11 cellular contexts compared by ENCODE assay signal in genomic region chr7:31126976-31127375, GRCh38.
DNase-seq lines count a peak whose midpoint lies in the region; ATAC-seq and TF ChIP-seq lines count a peak whose summit lies in the region.
"Had no signal": no experiment of that assay in that cellular context is flagged by ENCODE, and none has a peak within 500 bp of the region (broad histone marks: within the 10 kb centered on the region; RNA-seq: fewer than 3 reads in every experiment).

No MANE protein-coding gene starts in this region.

- H3K4me3 Mint-ChIP-seq in GM23338 = no peak overlapping the region
- no peak overlapping the region for H3K4me3 Mint-ChIP-seq in activated CD4-positive, alpha-beta memory T cell treated with anti-CD3 and anti-CD28 coated beads, Interleukin-2, amount 10 ng/mL, durations not matched to agents 7 days and 5 days
- H3K4me3 Mint-ChIP-seq: memory B cell had no signal

- H3K4me1 ChIP-seq in GM23338 (ENCODE audit: insufficient read depth) (peaks cover 5% of the 10 kb centered on the region), parathyroid adenoma (no peaks in the 10 kb centered on the region), tibial artery (no peaks in the 10 kb centered on the region)

- CTCF ChIA-PET in activated CD4-positive, alpha-beta memory T cell treated with anti-CD3 and anti-CD28 coated beads, Interleukin-2, amount 10 ng/mL, durations not matched to agents 7 days and 5 days (lab: Charles Lee) = interaction anchor here (10.0 kb wide), 1 partner anchor 143 kb away, joined by 259 read pairs; no protein-coding TSS in a partner anchor

- H3K9me3 Mint-ChIP-seq in GM23338 = no peaks in the 10 kb centered on the region
- no peaks in the 10 kb centered on the region for H3K9me3 Mint-ChIP-seq in activated CD4-positive, alpha-beta memory T cell treated with anti-CD3 and anti-CD28 coated beads, Interleukin-2, amount 10 ng/mL, durations not matched to agents 7 days and 5 days
- H3K9me3 Mint-ChIP-seq: memory B cell had no signal

- H2AFZ ChIP-seq in GM23338 (no peak overlapping the region), parathyroid adenoma (no peak overlapping the region)

- no peak overlapping the region for H3K27ac Mint-ChIP-seq in GM23338
- H3K27ac Mint-ChIP-seq in activated CD4-positive, alpha-beta memory T cell treated with anti-CD3 and anti-CD28 coated beads, Interleukin-2, amount 10 ng/mL, durations not matched to agents 7 days and 5 days = no peak overlapping the region
- H3K27ac Mint-ChIP-seq: memory B cell had no signal

- no peaks in the 10 kb centered on the region for H3K27me3 Mint-ChIP-seq in GM23338 (ENCODE audit: insufficient read depth, low read depth, poor library complexity)
- H3K27me3 Mint-ChIP-seq in activated CD4-positive, alpha-beta memory T cell treated with anti-CD3 and anti-CD28 coated beads, Interleukin-2, amount 10 ng/mL, durations not matched to agents 7 days and 5 days = peaks cover 4% of the 10 kb centered on the region

- no peak overlapping the region for H3K9ac ChIP-seq in parathyroid adenoma

- ATAC-seq in GM23338 (no peak), GM18909 (IDR thresholded peaks at IDR 0.05; ENCODE audit: poor library complexity, unreplicated experiment) (no peak)
- ATAC-seq: activated CD4-positive, CD25-positive, alpha-beta regulatory T cell treated with anti-CD3 and anti-CD28 coated beads, Interleukin-2, amount 50 U/mL, for 24 hours had no signal

- no peaks in the 10 kb centered on the region for H3K36me3 ChIP-seq in GM23338 (ENCODE audit: insufficient read depth)
- H3K36me3 ChIP-seq in parathyroid adenoma (ENCODE audit: control insufficient read depth, insufficient read depth, low read length) = no peaks in the 10 kb centered on the region
- H3K36me3 ChIP-seq in tibial artery = no peaks in the 10 kb centered on the region

- H3K4me2 ChIP-seq in GM23338 (no peak overlapping the region), parathyroid adenoma (ENCODE audit: low read length) (no peak overlapping the region)

- TF ChIP-seq CTCF in GM23338 (conservative IDR thresholded peaks at IDR 0.05; ENCODE audit: low read depth in 2 of 2) = 0 out of 4 replicates have a peak, but pooled peaks have one; percentile 11 to 17
- peak in 30 of 56 donors; percentile 8 to 43 (median 24) for TF ChIP-seq CTCF in dorsolateral prefrontal cortex (IDR thresholded peaks at IDR 0.05 in 54 of 56, conservative IDR thresholded peaks at IDR 0.05 in 2 of 56; ENCODE audit: low read depth in 1 of 56, partially characterized antibody in 56 of 56)
- TF ChIP-seq CTCF in parathyroid adenoma (IDR thresholded peaks at IDR 0.05) = peak; percentile 12
- no peak for TF ChIP-seq CTCF in tibial artery (IDR thresholded peaks at IDR 0.05)

- H3K9me3 ChIP-seq in parathyroid adenoma (ENCODE audit: control insufficient read depth, low read length) = no peaks in the 10 kb centered on the region
- no peaks in the 10 kb centered on the region for H3K9me3 ChIP-seq in tibial artery

- H3K27ac ChIP-seq in GM23338 (ENCODE audit: low read depth) (no peak overlapping the region), dorsolateral prefrontal cortex (no peak overlapping the region), parathyroid adenoma (no peak overlapping the region), tibial artery (no peak overlapping the region)
- H3K27ac ChIP-seq: epithelial cell of prostate had no signal

- H3F3A ChIP-seq in GM23338 (replicated peaks; ENCODE audit: low read depth) = no peaks in the 10 kb centered on the region

- no peaks in the 10 kb centered on the region for H3K79me2 ChIP-seq in GM23338 (replicated peaks; ENCODE audit: insufficient read depth)
- H3K79me2 ChIP-seq in parathyroid adenoma = no peaks in the 10 kb centered on the region

- intact Hi-C loops in dorsolateral prefrontal cortex (cut with DNase I) = loop anchor here in 1 of 2 donors (5.0 kb wide), 1 partner anchor 325 kb away; no protein-coding TSS in a partner anchor
- intact Hi-C loops in tibial artery (cut with DNase I; ENCODE audit: low total_unique reads) = no loop called here

- H4K20me1 ChIP-seq in GM23338 (replicated peaks; ENCODE audit: insufficient read depth) = no peaks in the 10 kb centered on the region

- no peaks in the 10 kb centered on the region for H3K9me2 ChIP-seq in GM23338 (ENCODE audit: insufficient read depth)

- no peaks in the 10 kb centered on the region for H3K36me3 Mint-ChIP-seq in GM23338 (ENCODE audit: low read depth)
- no peaks in the 10 kb centered on the region for H3K36me3 Mint-ChIP-seq in activated CD4-positive, alpha-beta memory T cell treated with anti-CD3 and anti-CD28 coated beads, Interleukin-2, amount 10 ng/mL, durations not matched to agents 7 days and 5 days (ENCODE audit: low read depth)
- H3K36me3 Mint-ChIP-seq: memory B cell had no signal

- POLR2A ChIA-PET in activated CD4-positive, alpha-beta memory T cell treated with anti-CD3 and anti-CD28 coated beads, Interleukin-2, amount 10 ng/mL, durations not matched to agents 7 days and 5 days (lab: Charles Lee) = no interaction called here

- H3K27me3 ChIP-seq in GM23338 (ENCODE audit: insufficient read depth) = no peaks in the 10 kb centered on the region
- peaks cover 0 to 42% (median 5%) of the 10 kb centered on the region in 45 donors for H3K27me3 ChIP-seq in dorsolateral prefrontal cortex
- H3K27me3 ChIP-seq in parathyroid adenoma (ENCODE audit: control insufficient read depth, insufficient read depth, low read length) = no peaks in the 10 kb centered on the region
- peaks cover 0 to 16% of the 10 kb centered on the region in 2 donors for H3K27me3 ChIP-seq in tibial artery

- H3K4me3 ChIP-seq in GM23338 (no peak overlapping the region), dorsolateral prefrontal cortex (no peak overlapping the region), parathyroid adenoma (ENCODE audit: low read depth, low read length) (no peak overlapping the region), tibial artery (no peak overlapping the region)

- DNase-seq in GM23338 (ENCODE audit: low spot score) (no peak), NCI-H2171 (lab: John Stamatoyannopoulos, UW) (peak; percentile 20), dorsolateral prefrontal cortex (no peak), tibial artery (no peak), midbrain (lab: John Stamatoyannopoulos, UW) (no peak)
- no peak for DNase-seq in activated CD4-positive, alpha-beta memory T cell treated with anti-CD3 and anti-CD28 coated beads, Interleukin-2, amount 10 ng/mL, durations not matched to agents 7 days and 5 days

- peaks cover 5% of the 10 kb centered on the region; the same call in 2 of the 3 replicates for H3K4me1 Mint-ChIP-seq in GM23338
- H3K4me1 Mint-ChIP-seq in activated CD4-positive, alpha-beta memory T cell treated with anti-CD3 and anti-CD28 coated beads, Interleukin-2, amount 10 ng/mL, durations not matched to agents 7 days and 5 days = no peaks in the 10 kb centered on the region
- H3K4me1 Mint-ChIP-seq: memory B cell had no signal

TF ChIP-seq in GM23338, 12 proteins besides CTCF, POLR2A, EP300 and RAD21 (continues in another document):
- TF ChIP-seq STAT1 (IDR thresholded peaks at IDR 0.05; ENCODE audit: unreplicated experiment) = no peak
- no peak for TF ChIP-seq EZH2phosphoT487 (IDR thresholded peaks at IDR 0.05; ENCODE audit: unreplicated experiment)
- TF ChIP-seq REST (IDR thresholded peaks at IDR 0.05; ENCODE audit: unreplicated experiment) = no peak
- no peak for TF ChIP-seq ETS1 (IDR thresholded peaks at IDR 0.05)
- no peak for TF ChIP-seq JUNB (IDR thresholded peaks at IDR 0.05; ENCODE audit: unreplicated experiment)
- TF ChIP-seq NANOG (IDR thresholded peaks at IDR 0.05; ENCODE audit: borderline replicate concordance) = no peak
- TF ChIP-seq EZH2 (IDR thresholded peaks at IDR 0.05; ENCODE audit: low read depth, unreplicated experiment) = no peak

Comparison
In these comparisons a context has a peak if more than half of its experiments do, and no peak if none do; other contexts are left out.
1. CTCF ChIP-seq: peak in GM23338 (2 of 2), dorsolateral prefrontal cortex (30 of 56) and parathyroid adenoma (single experiment); none in tibial artery (0 of 2).